25 cellular contexts compared by ENCODE assay signal in the genomic region with DNA sequence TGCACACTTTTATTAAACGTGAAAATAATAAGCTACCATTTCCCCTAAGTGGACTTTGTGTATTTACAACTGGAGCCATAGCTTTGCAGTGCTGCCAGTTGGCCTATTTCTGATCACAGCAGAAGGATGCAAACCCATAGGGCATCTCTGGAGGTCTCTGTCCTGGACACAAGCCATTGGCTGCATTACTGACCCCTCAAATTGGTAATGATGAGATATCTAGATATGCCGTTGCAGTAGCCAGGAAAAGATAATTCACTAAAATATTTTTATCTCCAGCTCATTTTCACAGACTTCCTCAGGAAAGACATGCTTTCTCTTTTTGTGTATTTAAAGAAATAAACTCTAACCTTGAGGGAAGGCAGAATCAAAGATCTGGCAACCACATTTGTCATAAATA.
"Had no signal": no experiment of that assay in that cellular context is flagged by ENCODE, and none has a peak within 500 bp of the region (broad histone marks: within the 10 kb centered on the region; RNA-seq: fewer than 3 reads in every experiment).

No MANE protein-coding gene starts in this region.

- H3K4me3 ChIP-seq: stomach, suprapubic skin, testis, thoracic aorta, thyroid gland, tibial artery, tibial nerve, transverse colon, upper lobe of left lung, upper lobe of right lung, uterus, vagina had no signal

- H3K27ac ChIP-seq: stomach, suprapubic skin, testis, thoracic aorta, thyroid gland, tibial artery, tibial nerve, transverse colon, upper lobe of left lung, upper lobe of right lung, uterus, vagina had no signal

- ATAC-seq: stimulated activated effector memory CD8-positive, alpha-beta T cell treated with anti-CD3 and anti-CD28 coated beads, Interleukin-12 subunit alpha, Interleukin-12 subunit beta, amount 100 ng/mL, for 72 hours; stimulated activated memory B cell treated with anti-CD40 and anti-IgM and Interleukin-4, amounts not matched to agents 10 μg/mL and 1 μg/mL and 100 μg/mL, for 72 hours; stimulated activated naive B cell treated with anti-CD40 and anti-IgM and Interleukin-4, amounts not matched to agents 10 μg/mL and 1 μg/mL and 100 μg/mL, for 72 hours; stimulated activated naive CD8-positive, alpha-beta T cell treated with anti-CD3 and anti-CD28 coated beads, Interleukin-15, amount 100 ng/mL, for 72 hours; stimulated activated naive CD8-positive, alpha-beta T cell treated with anti-CD3 and anti-CD28 coated beads, Interleukin-15, Interleukin-2, amounts not matched to agents 100 U/mL and 50 U/mL, for 24 hours; upper lobe of right lung had no signal

- H3K4me1 ChIP-seq: stomach, suprapubic skin, testis, thyroid gland, tibial artery, tibial nerve, transverse colon, upper lobe of left lung, upper lobe of right lung, uterus, vagina had no signal

- H3K27me3 ChIP-seq: stomach, suprapubic skin, testis, thyroid gland, tibial artery, tibial nerve, transverse colon, upper lobe of left lung, upper lobe of right lung, uterus, vagina had no signal

- DNase-seq: stimulated activated CD4-positive, alpha-beta T cell treated with anti-CD3 and anti-CD28 coated beads, Interleukin-2, amount 100 ng/mL, for 48 hours; stimulated activated CD4-positive, alpha-beta T cell treated with anti-CD3 and anti-CD28 coated beads, Interleukin-4, amount 100 ng/mL, for 1 hour; stimulated activated CD4-positive, alpha-beta T cell treated with anti-CD3 and anti-CD28 coated beads, Interleukin-4, amount 100 ng/mL, for 24 hours; stimulated activated CD4-positive, alpha-beta T cell treated with anti-CD3 and anti-CD28 coated beads, Interleukin-4, amount 100 ng/mL, for 4 hours; stimulated activated CD8-positive, alpha-beta memory T cell treated with anti-CD3 and anti-CD28 coated beads, Interleukin-4, amount 100 ng/mL, for 48 hours; stimulated activated naive B cell treated with anti-CD40 and anti-IgM and Interleukin-4, amounts not matched to agents 10 μg/mL and 1 μg/mL and 100 μg/mL, for 72 hours; stimulated activated naive CD4-positive, alpha-beta T cell; stimulated activated naive CD4-positive, alpha-beta T cell treated with Interleukin-2 at 50 U/mL for 16 hours; stimulated activated naive CD8-positive, alpha-beta T cell treated with anti-CD3 and anti-CD28 coated beads, Interleukin-15, amount 100 ng/mL, for 72 hours; stimulated activated naive CD8-positive, alpha-beta T cell treated with anti-CD3 and anti-CD28 coated beads, Interleukin-15, Interleukin-2, amounts not matched to agents 100 U/mL and 50 U/mL, for 24 hours; stomach; substantia nigra; testis; thyroid gland; tibial artery; transverse colon; upper lobe of left lung; upper lobe of right lung; uterus had no signal

- H3K36me3 ChIP-seq: stomach, suprapubic skin, thoracic aorta, thyroid gland, tibial artery, tibial nerve, transverse colon, upper lobe of left lung, upper lobe of right lung, uterus, vagina had no signal

- H3K9me3 ChIP-seq: stomach, suprapubic skin, testis, thoracic aorta, thyroid gland, tibial artery, tibial nerve, transverse colon, upper lobe of left lung, upper lobe of right lung, uterus, vagina had no signal
